17 cellular contexts compared by ENCODE assay signal in the genomic region with DNA sequence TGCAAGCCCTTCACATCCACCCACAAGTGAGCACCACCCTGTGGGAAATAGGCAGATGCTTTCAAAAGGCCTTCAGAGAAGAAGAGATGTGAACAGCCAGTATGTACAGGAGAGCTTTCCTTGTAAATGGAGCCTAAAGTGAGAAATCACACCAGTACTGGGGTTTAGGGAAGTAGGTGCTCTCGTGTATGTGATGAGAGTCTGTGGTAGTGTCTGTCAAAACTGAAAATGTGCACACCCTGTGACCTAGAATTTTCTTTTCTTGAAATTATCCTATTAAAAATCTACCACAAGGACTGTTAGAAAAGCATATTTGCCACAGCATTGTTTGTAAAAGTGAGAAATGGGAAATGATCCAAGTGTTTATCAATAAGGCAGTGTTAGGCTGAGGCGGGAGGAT. TPM values are rescaled to one million over a fixed set of nuclear protein-coding genes. Genes with fewer than 3 reads are reported as not detected.
DNase-seq lines count a peak whose midpoint lies in the region; ATAC-seq and TF ChIP-seq lines count a peak whose summit lies in the region.
"Had no signal": no experiment of that assay in that cellular context is flagged by ENCODE, and none has a peak within 500 bp of the region (broad histone marks: within the 10 kb centered on the region; RNA-seq: fewer than 3 reads in every experiment).

No MANE protein-coding gene starts in this region.

- H3K27ac Mint-ChIP-seq in CD14-positive monocyte, result peak overlapping the region; percentile 72 to 93 (median 82)
- peak overlapping the region; percentile 37 for H3K27ac Mint-ChIP-seq in activated T-helper 17 cell treated with anti-CD3 and anti-CD28 coated beads, Interleukin-2, amount 50 U/mL, for 72 hours
- H3K27ac Mint-ChIP-seq: activated CD4-positive, alpha-beta memory T cell treated with anti-CD3 and anti-CD28 coated beads for 36 hours had no signal

- H3K27me3 Mint-ChIP-seq in CD14-positive monocyte (ENCODE audit: low read depth in 3 of 3), result peaks cover 0 to 2% (median 1%) of the 10 kb centered on the region in 3 donors
- H3K27me3 Mint-ChIP-seq in activated T-helper 17 cell treated with anti-CD3 and anti-CD28 coated beads, Interleukin-2, amount 50 U/mL, for 72 hours, result no peaks in the 10 kb centered on the region
- H3K27me3 Mint-ChIP-seq: activated CD4-positive, alpha-beta memory T cell treated with anti-CD3 and anti-CD28 coated beads for 36 hours had no signal

- ATAC-seq in GM18867 (IDR thresholded peaks at IDR 0.05; ENCODE audit: unreplicated experiment), result peak; percentile 39
- ATAC-seq in activated T-helper 17 cell treated with anti-CD3 and anti-CD28 coated beads, Interleukin-2, amount 50 U/mL, for 72 hours (replicated peaks), result no peak
- ATAC-seq: K562 had no signal

- peak overlapping the region in 1 of 2 donors; percentile 54 for H3K4me3 Mint-ChIP-seq in CD14-positive monocyte
- H3K4me3 Mint-ChIP-seq in activated T-helper 17 cell treated with anti-CD3 and anti-CD28 coated beads, Interleukin-2, amount 50 U/mL, for 72 hours, result no peak overlapping the region
- H3K4me3 Mint-ChIP-seq: activated CD4-positive, alpha-beta memory T cell treated with anti-CD3 and anti-CD28 coated beads for 36 hours had no signal

- no peak for TF ChIP-seq CTCF in CD14-positive monocyte (IDR thresholded peaks at IDR 0.05)

- H3K36me3 Mint-ChIP-seq in CD14-positive monocyte, result peaks cover 32 to 45% of the 10 kb centered on the region in 2 donors
- H3K36me3 Mint-ChIP-seq in activated T-helper 17 cell treated with anti-CD3 and anti-CD28 coated beads, Interleukin-2, amount 50 U/mL, for 72 hours (ENCODE audit: low read depth), result peaks cover 32% of the 10 kb centered on the region

- intact Hi-C loops in CD14-positive monocyte (cut with micrococcal nuclease), result loop anchor here in 1 of 2 donors (5.0 to 10.0 kb wide), 3 partner anchors 71 to 263 kb away; no protein-coding TSS in a partner anchor

- DNase-seq in CD14-positive monocyte (ENCODE audit: low spot score), result no peak
- DNase-seq in MV-4-11 (lab: John Stamatoyannopoulos, UW), result peak; percentile 31
- DNase-seq in activated effector memory CD4-positive, alpha-beta T cell treated with anti-CD3 and anti-CD28 coated beads, Interleukin-2, amount 50 U/mL, for 16 hours, result no peak
- no peak for DNase-seq in NCI-H146 (lab: John Stamatoyannopoulos, UW)
- DNase-seq in stimulated activated CD4-positive, alpha-beta T cell treated with anti-CD3 and anti-CD28 coated beads, Interleukin-12 subunit alpha, Interleukin-12 subunit beta, amount 100 ng/mL, for 4 hours, result no peak
- no peak for DNase-seq in SIG-M5 (lab: John Stamatoyannopoulos, UW)
- DNase-seq: activated CD4-positive, alpha-beta memory T cell treated with anti-CD3 and anti-CD28 coated beads for 36 hours; Caco-2; cerebellar nuclear complex; hypothalamus; kidney glomerular epithelial cell; midbrain; NCI-H1105; OCI-M1 had no signal

- H3K9me3 Mint-ChIP-seq in CD14-positive monocyte, result peaks cover 0 to 2% (median 0%) of the 10 kb centered on the region in 7 donors
- H3K9me3 Mint-ChIP-seq in activated T-helper 17 cell treated with anti-CD3 and anti-CD28 coated beads, Interleukin-2, amount 50 U/mL, for 72 hours, result no peaks in the 10 kb centered on the region
- H3K9me3 Mint-ChIP-seq: activated CD4-positive, alpha-beta memory T cell treated with anti-CD3 and anti-CD28 coated beads for 36 hours had no signal

- peaks cover 70% of the 10 kb centered on the region for H3K4me1 Mint-ChIP-seq in CD14-positive monocyte
- peaks cover 60% of the 10 kb centered on the region for H3K4me1 Mint-ChIP-seq in activated T-helper 17 cell treated with anti-CD3 and anti-CD28 coated beads, Interleukin-2, amount 50 U/mL, for 72 hours

RNA-seq across cellular contexts. Expression of gene OTULINL, which starts 16.6 kb away (rescaled TPM):
- polyA plus RNA-seq in CD14-positive monocyte, result 100 to 1,000 TPM in 1 of 2 donors, 10 to 100 TPM in 1; 92.9 to 107 TPM
- 10 to 100 TPM; 15.8 to 19.0 TPM for total RNA-seq in activated T-helper 17 cell treated with anti-CD3 and anti-CD28 coated beads, Interleukin-2, amount 50 U/mL, for 72 hours
- polyA plus RNA-seq: K562 had no signal
